ENCODE assay signal across 28 cellular contexts in genomic region chr9:92404031-92404430, GRCh38. TPM values are rescaled to one million over a fixed set of nuclear protein-coding genes. Genes with fewer than 3 reads are reported as not detected.
DNase-seq lines count a peak whose midpoint lies in the region; ATAC-seq and TF ChIP-seq lines count a peak whose summit lies in the region.
"Had no signal": no experiment of that assay in that cellular context is flagged by ENCODE, and none has a peak within 500 bp of the region (broad histone marks: within the 10 kb centered on the region; RNA-seq: fewer than 3 reads in every experiment).

No MANE protein-coding gene starts in this region.

- in situ Hi-C loops in ACHN (cut with HindIII; ENCODE audit: low pct_ligation_motif_present, low pct_unique_long_range_greater_than_20kb, low sequenced_read_pairs) = no loop called here

- intact Hi-C loops in heart right ventricle (cut with DNase I) (no loop called here), left ventricle myocardium superior (cut with micrococcal nuclease) (no loop called here), upper lobe of right lung (cut with DNase I) (no loop called here), thyroid gland (cut with DNase I) (no loop called here)

- no peaks in the 10 kb centered on the region for H3K9me3 ChIP-seq in heart right ventricle
- no peaks in the 10 kb centered on the region for H3K9me3 ChIP-seq in adipocyte (ENCODE audit: control insufficient read depth, low read length)
- no peaks in the 10 kb centered on the region for H3K9me3 ChIP-seq in muscle layer of duodenum (ENCODE audit: control insufficient read depth in 1 of 2, low read length in 2 of 2)
- H3K9me3 ChIP-seq in upper lobe of right lung = no peaks in the 10 kb centered on the region
- no peaks in the 10 kb centered on the region for H3K9me3 ChIP-seq in thyroid gland
- H3K9me3 ChIP-seq: body of pancreas, colonic mucosa, prostate gland had no signal

- peak overlapping the region; percentile 68 for H3K9ac ChIP-seq in adipocyte (ENCODE audit: low read length)

- H3K36me3 ChIP-seq in heart right ventricle (no peaks in the 10 kb centered on the region), adipocyte (ENCODE audit: control insufficient read depth, insufficient read depth, low read length, severe bottlenecking) (no peaks in the 10 kb centered on the region), muscle layer of duodenum (ENCODE audit: control insufficient read depth in 1 of 2, insufficient read depth in 2 of 2, low read length in 2 of 2) (no peaks in the 10 kb centered on the region), upper lobe of right lung (no peaks in the 10 kb centered on the region), thyroid gland (no peaks in the 10 kb centered on the region)
- H3K36me3 ChIP-seq: colonic mucosa, prostate gland had no signal

- H3K27me3 ChIP-seq in heart right ventricle (no peaks in the 10 kb centered on the region), adipocyte (replicated peaks; ENCODE audit: control insufficient read depth, insufficient read depth, low read length) (no peaks in the 10 kb centered on the region), muscle layer of duodenum (ENCODE audit: low read depth, low read length) (no peaks in the 10 kb centered on the region), upper lobe of right lung (no peaks in the 10 kb centered on the region), thyroid gland (no peaks in the 10 kb centered on the region)
- H3K27me3 ChIP-seq: body of pancreas, colonic mucosa had no signal

- TF ChIP-seq CTCF in heart right ventricle (IDR thresholded peaks at IDR 0.05) (no peak), upper lobe of right lung (IDR thresholded peaks at IDR 0.05) (no peak), thyroid gland (IDR thresholded peaks at IDR 0.05) (no peak)

- ATAC-seq in heart right ventricle = no peak
- ATAC-seq in left ventricle myocardium superior = no peak
- no peak for ATAC-seq in upper lobe of right lung
- no peak for ATAC-seq in GM18870 (IDR thresholded peaks at IDR 0.05; ENCODE audit: unreplicated experiment)
- ATAC-seq: body of pancreas; left colon; stimulated activated naive CD8-positive, alpha-beta T cell treated with anti-CD3 and anti-CD28 coated beads, Interleukin-15, Interleukin-2, amounts not matched to agents 100 U/mL and 50 U/mL, for 24 hours had no signal

- no peak for TF ChIP-seq POLR2A in thyroid gland (IDR thresholded peaks at IDR 0.05)

- H3K4me1 ChIP-seq in heart right ventricle (peaks cover 0 to 18% (median 6%) of the 10 kb centered on the region in 9 donors), adipocyte (ENCODE audit: control insufficient read depth, insufficient read depth, low read length) (peaks cover 31% of the 10 kb centered on the region), muscle layer of duodenum (ENCODE audit: control insufficient read depth in 1 of 2, insufficient read depth in 2 of 2, low read length in 2 of 2) (peaks cover 6 to 17% of the 10 kb centered on the region in 2 donors), upper lobe of right lung (peaks cover 23% of the 10 kb centered on the region), thyroid gland (no peaks in the 10 kb centered on the region)
- H3K4me1 ChIP-seq: body of pancreas, prostate gland had no signal

- peak overlapping the region in 7 of 10 donors; percentile 23 to 43 (median 34) for H3K4me3 ChIP-seq in heart right ventricle
- peak overlapping the region; percentile 69 for H3K4me3 ChIP-seq in adipocyte (ENCODE audit: low read length)
- peak overlapping the region; percentile 17 to 34 for H3K4me3 ChIP-seq in muscle layer of duodenum (ENCODE audit: low read depth in 1 of 2, low read length in 2 of 2)
- peak overlapping the region; percentile 17 for H3K4me3 ChIP-seq in upper lobe of right lung
- no peak overlapping the region for H3K4me3 ChIP-seq in thyroid gland (replicated peaks in 1 of 3)
- H3K4me3 ChIP-seq: body of pancreas, colonic mucosa had no signal

- 78 to 82% methylated on average over 3 of the region's 3 CpGs for WGBS in heart right ventricle, 2 donors
- 81 to 82% methylated on average over 3 of the region's 3 CpGs for WGBS in thyroid gland, 2 donors

- H3K27ac ChIP-seq in heart right ventricle (peak overlapping the region in 5 of 10 donors; percentile 9 to 54 (median 38)), muscle layer of duodenum (ENCODE audit: low read length) (peak overlapping the region; percentile 64), upper lobe of right lung (no peak overlapping the region), thyroid gland (no peak overlapping the region)
- H3K27ac ChIP-seq: body of pancreas, colonic mucosa had no signal

- DNase-seq in heart right ventricle (no peak), left ventricle myocardium superior (no peak), adipocyte (ENCODE audit: low read depth) (no peak), upper lobe of right lung (no peak), ACHN (no peak), thyroid gland (no peak)
- DNase-seq: activated B cell treated with CpG ODN at 0.5 μM for 24 hours; activated CD4-positive, alpha-beta T cell treated with anti-CD3 and anti-CD28 coated beads, Interleukin-2, amount 50 U/mL, for 48 hours; activated naive CD8-positive, alpha-beta T cell treated with anti-CD3 and anti-CD28 coated beads, Interleukin-2, amount 10 ng/mL, durations not matched to agents 7 days and 5 days; body of pancreas; C1 segment of cervical spinal cord; colonic mucosa; endodermal cell; glutamatergic neuron; KG1; left colon; midbrain; NCI-H1694 treated with DMSO at 0.1 percent for 48 hours; nephron progenitor cell; RPMI8226; stimulated activated CD4-positive, alpha-beta T cell treated with anti-CD3 and anti-CD28 coated beads, Interleukin-4, amount 100 ng/mL, for 4 hours; stimulated activated naive CD8-positive, alpha-beta T cell treated with anti-CD3 and anti-CD28 coated beads, Interleukin-15, Interleukin-2, amounts not matched to agents 100 U/mL and 50 U/mL, for 24 hours; T-helper 9 cell; trophoblast cell had no signal

RNA-seq across cellular contexts. Expression of gene OGN, which starts 0.3 kb away (rescaled TPM):
- total RNA-seq in heart right ventricle = 10 to 100 TPM in 7 of 10 donors, 1 to 10 TPM in 3; 2.2 to 25.9 (median 13.0) TPM
- polyA plus RNA-seq in heart right ventricle = 1 to 10 TPM; 3.5 to 4.2 TPM
- 8.1 TPM for total RNA-seq in left ventricle myocardium superior
- 10.6 TPM for total RNA-seq in upper lobe of right lung
- total RNA-seq in thyroid gland = 10 to 100 TPM in 3 of 4 donors, 1 to 10 TPM in 1; 4.5 to 20.8 (median 16.1) TPM
- total RNA-seq: activated B cell treated with CpG ODN at 0.5 μM for 24 hours; activated naive CD8-positive, alpha-beta T cell treated with anti-CD3 and anti-CD28 coated beads, Interleukin-2, amount 10 ng/mL, durations not matched to agents 7 days and 5 days; endodermal cell; H1 had no signal
- polyA plus RNA-seq: H1 had no signal

RNA-seq across cellular contexts. Expression of gene OMD, which starts 20.2 kb away (rescaled TPM):
- total RNA-seq in heart right ventricle (10 to 100 TPM in 1 of 10 donors, 1 to 10 TPM in 9; 2.5 to 11.4 (median 4.3) TPM), left ventricle myocardium superior (4.4 TPM), upper lobe of right lung (6.5 TPM), thyroid gland (10 to 100 TPM in 3 of 4 donors, 1 to 10 TPM in 1; 6.0 to 52.4 (median 16.6) TPM)
- 1 to 10 TPM; 2.1 to 2.6 TPM for polyA plus RNA-seq in heart right ventricle
- total RNA-seq: activated B cell treated with CpG ODN at 0.5 μM for 24 hours; activated naive CD8-positive, alpha-beta T cell treated with anti-CD3 and anti-CD28 coated beads, Interleukin-2, amount 10 ng/mL, durations not matched to agents 7 days and 5 days; endodermal cell; H1 had no signal
- polyA plus RNA-seq: H1 had no signal

Comparison
In these comparisons a context has a peak if more than half of its experiments do, and no peak if none do; other contexts are left out.
1. H3K4me3 ChIP-seq: peak in heart right ventricle (7 of 10), adipocyte (single experiment), muscle layer of duodenum (2 of 2) and upper lobe of right lung (single experiment); none in thyroid gland (0 of 3).